In the genomic region with DNA sequence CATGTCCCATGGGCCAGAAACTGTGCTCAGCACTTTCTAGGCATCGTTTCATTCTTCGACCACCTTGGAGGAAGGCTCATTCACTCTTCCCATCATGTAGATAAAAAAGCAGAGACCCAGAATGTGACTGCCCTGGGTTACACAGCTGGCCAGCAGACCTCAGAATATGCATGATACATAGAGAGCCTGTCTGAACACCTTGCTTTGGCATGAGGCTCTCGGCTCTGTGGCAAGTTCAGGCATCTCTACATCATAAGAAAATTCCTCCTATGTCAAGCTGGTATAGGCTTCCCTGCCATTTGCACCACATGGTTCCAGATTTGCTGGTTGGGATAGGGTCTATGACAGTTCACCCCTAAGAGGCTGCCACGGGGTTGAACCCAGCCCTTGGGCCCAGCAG, we compare ENCODE assay signal across 17 cellular contexts.
"Had no signal": no experiment of that assay in that cellular context is flagged by ENCODE, and none has a peak within 500 bp of the region (broad histone marks: within the 10 kb centered on the region; RNA-seq: fewer than 3 reads in every experiment).

No MANE protein-coding gene starts in this region.

- H3K9me3 ChIP-seq: mucosa of descending colon, ovary, tibial artery, upper lobe of left lung, vagina had no signal

- H3K36me3 ChIP-seq: ovary, tibial artery, upper lobe of left lung, vagina had no signal

- H3K36me3 Mint-ChIP-seq: naive thymus-derived CD8-positive, alpha-beta T cell had no signal

- H3K9me3 Mint-ChIP-seq: naive thymus-derived CD8-positive, alpha-beta T cell had no signal

- H3K27me3 ChIP-seq: dorsolateral prefrontal cortex, hepatocyte, ovary, upper lobe of left lung, vagina had no signal

- H3K27ac Mint-ChIP-seq: naive thymus-derived CD8-positive, alpha-beta T cell had no signal

- H3K4me3 ChIP-seq: dorsolateral prefrontal cortex, hepatocyte, mucosa of descending colon, ovary, smooth muscle cell, tibial artery, upper lobe of left lung, vagina had no signal

- ATAC-seq: mucosa of descending colon, right cardiac atrium had no signal

- H3K27ac ChIP-seq: dorsolateral prefrontal cortex, hepatocyte, ovary, tibial artery, upper lobe of left lung, vagina had no signal

- H3K4me1 ChIP-seq: tibial artery, upper lobe of left lung had no signal

- DNase-seq: cortex of kidney; dorsolateral prefrontal cortex; effector CD8-positive, alpha-beta T cell; foreskin melanocyte; head of caudate nucleus; kidney glomerular epithelial cell; mucosa of descending colon; naive thymus-derived CD8-positive, alpha-beta T cell; nucleus accumbens; ovary; stimulated activated naive CD4-positive, alpha-beta T cell treated with Interleukin-2 at 50 U/mL for 16 hours; tibial artery; upper lobe of left lung had no signal

- H3K4me3 Mint-ChIP-seq: naive thymus-derived CD8-positive, alpha-beta T cell had no signal
